Comparison of ENCODE assay signal across 29 cellular contexts in the genomic region with DNA sequence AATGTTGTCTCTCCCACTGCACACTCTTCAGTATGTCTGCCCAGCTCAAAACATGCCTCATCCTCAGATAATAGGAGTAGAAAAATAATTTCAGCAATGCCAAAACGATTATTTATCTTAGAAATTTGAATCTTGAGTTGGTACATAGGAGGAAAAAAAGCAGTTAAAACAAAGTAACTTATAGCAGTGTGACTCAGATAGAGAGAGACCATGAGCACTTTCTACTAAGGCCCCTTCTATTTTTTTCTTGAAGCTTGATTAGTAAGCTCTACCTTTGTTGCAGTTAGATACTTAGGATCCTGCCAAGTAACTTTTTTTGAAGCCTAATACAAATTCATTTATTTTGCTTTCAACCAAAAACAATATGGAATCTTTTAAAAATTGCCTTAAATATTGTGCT.
"Had no signal": no experiment of that assay in that cellular context is flagged by ENCODE, and none has a peak within 500 bp of the region (broad histone marks: within the 10 kb centered on the region; RNA-seq: fewer than 3 reads in every experiment).

No MANE protein-coding gene starts in this region.

- H3K27ac ChIP-seq: body of pancreas, esophagus muscularis mucosa, VCaP had no signal

- ATAC-seq: activated T-cell treated with anti-CD3 and anti-CD28 coated beads, Interleukin-2, amount 50 U/mL, for 72 hours; body of pancreas; effector memory CD8-positive, alpha-beta T cell; T-helper 17 cell; WTC11 had no signal

- DNase-seq: activated CD4-positive, alpha-beta memory T cell treated with anti-CD3 and anti-CD28 coated beads, Interleukin-2, amount 10 ng/mL, durations not matched to agents 7 days and 5 days; activated CD4-positive, alpha-beta T cell treated with anti-CD3 and anti-CD28 coated beads for 1 hour; activated CD4-positive, alpha-beta T cell treated with anti-CD3 and anti-CD28 coated beads for 4 hours; activated CD4-positive, alpha-beta T cell treated with anti-CD3 and anti-CD28 coated beads, Interleukin-2, amount 10 ng/mL, durations not matched to agents 7 days and 5 days; activated CD4-positive, alpha-beta T cell treated with anti-CD3 and anti-CD28 coated beads, Interleukin-2, amount 50 U/mL, for 4 hours; activated CD8-positive, alpha-beta memory T cell treated with anti-CD3 and anti-CD28 coated beads, Interleukin-2, amount 50 U/mL, for 48 hours; activated gamma-delta T cell; activated naive CD4-positive, alpha-beta T cell; activated naive CD4-positive, alpha-beta T cell treated with anti-CD3 and anti-CD28 coated beads, Interleukin-2, amount 10 ng/mL, durations not matched to agents 7 days and 5 days; activated T-cell treated with anti-CD3 and anti-CD28 coated beads for 4 hours; activated T-cell treated with anti-CD3 and anti-CD28 coated beads, Interleukin-2, amount 50 U/mL, for 24 hours; activated T-cell treated with anti-CD3 and anti-CD28 coated beads, Interleukin-2, amount 50 U/mL, for 72 hours; amniotic stem cell; anterior cingulate cortex; body of pancreas; caudate nucleus; cortex of kidney; dermis blood vessel endothelial cell; effector CD4-positive, alpha-beta T cell; effector memory CD8-positive, alpha-beta T cell; erythroblast; head of caudate nucleus; T-helper 1 cell; T-helper 17 cell; T1000 had no signal

- H3K9me3 ChIP-seq: body of pancreas, esophagus muscularis mucosa had no signal

- H3K27me3 ChIP-seq: body of pancreas, esophagus muscularis mucosa had no signal

- H3K36me3 ChIP-seq: esophagus muscularis mucosa had no signal

- H3K4me3 ChIP-seq: body of pancreas, esophagus muscularis mucosa had no signal

- FAIRE-seq: frontal cortex had no signal

- H3K4me1 ChIP-seq: body of pancreas, esophagus muscularis mucosa had no signal
